ENCODE assay signal across 8 cellular contexts in the genomic region with DNA sequence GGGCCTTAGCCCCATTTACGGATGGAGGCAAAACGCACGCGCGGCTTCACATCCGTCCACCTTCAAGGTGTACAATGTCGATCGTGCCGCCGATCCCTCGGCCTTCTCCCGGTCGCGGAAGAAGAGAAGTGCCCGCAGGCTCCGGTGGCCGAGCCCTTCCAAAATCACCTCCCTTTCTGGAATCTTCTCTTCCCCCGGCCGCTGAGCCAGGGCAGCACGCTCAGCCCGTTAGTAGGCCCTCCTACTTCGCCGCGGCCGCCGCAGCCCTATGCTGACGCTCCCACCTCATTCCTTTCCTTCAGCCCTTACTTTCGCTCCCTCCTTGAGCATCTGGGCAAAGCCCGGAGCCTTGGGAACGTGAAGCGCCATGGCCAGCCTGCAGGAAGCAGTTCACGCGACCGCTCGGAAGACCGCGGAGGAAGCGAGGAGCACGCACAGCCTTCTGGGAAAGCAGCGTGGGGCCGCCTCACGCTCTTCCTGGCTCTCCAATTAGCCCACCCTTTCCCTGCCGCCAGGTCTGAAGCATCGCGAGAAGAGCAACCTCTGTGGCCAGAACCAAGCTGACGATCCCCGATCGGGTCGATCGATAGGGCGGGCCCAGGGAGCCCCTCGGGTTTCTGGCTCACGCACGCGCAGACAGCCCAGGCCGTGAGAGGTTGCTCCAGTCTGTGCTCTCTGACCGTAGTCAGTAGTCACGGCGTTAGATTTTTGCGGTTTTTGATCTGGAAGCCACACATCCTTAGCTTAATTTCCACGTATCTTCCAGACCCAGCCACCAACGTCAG. TPM values are rescaled to one million over a fixed set of nuclear protein-coding genes. Genes with fewer than 3 reads are reported as not detected.
DNase-seq lines count a peak whose midpoint lies in the region; ATAC-seq, FAIRE-seq and TF ChIP-seq lines count a peak whose summit lies in the region.

A gene with protein sequence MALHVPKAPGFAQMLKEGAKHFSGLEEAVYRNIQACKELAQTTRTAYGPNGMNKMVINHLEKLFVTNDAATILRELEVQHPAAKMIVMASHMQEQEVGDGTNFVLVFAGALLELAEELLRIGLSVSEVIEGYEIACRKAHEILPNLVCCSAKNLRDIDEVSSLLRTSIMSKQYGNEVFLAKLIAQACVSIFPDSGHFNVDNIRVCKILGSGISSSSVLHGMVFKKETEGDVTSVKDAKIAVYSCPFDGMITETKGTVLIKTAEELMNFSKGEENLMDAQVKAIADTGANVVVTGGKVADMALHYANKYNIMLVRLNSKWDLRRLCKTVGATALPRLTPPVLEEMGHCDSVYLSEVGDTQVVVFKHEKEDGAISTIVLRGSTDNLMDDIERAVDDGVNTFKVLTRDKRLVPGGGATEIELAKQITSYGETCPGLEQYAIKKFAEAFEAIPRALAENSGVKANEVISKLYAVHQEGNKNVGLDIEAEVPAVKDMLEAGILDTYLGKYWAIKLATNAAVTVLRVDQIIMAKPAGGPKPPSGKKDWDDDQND (minus strand): TSS at position 427 of the 785 bp plus-strand sequence. CDS start 58 bp downstream, at position 369.

- peaks cover 40% of the 10 kb centered on the region for H3K4me1 Mint-ChIP-seq in T-helper 2 cell treated with Interferon-gamma antibody and Interleukin-4, amounts not matched to agents 5 μg/mL and 100 μg/mL, for 36 hours (ENCODE audit: low read depth)

- no peaks in the 10 kb centered on the region for H3K27me3 Mint-ChIP-seq in T-helper 2 cell treated with Interferon-gamma antibody and Interleukin-4, amounts not matched to agents 5 μg/mL and 100 μg/mL, for 36 hours (ENCODE audit: low read depth)

- H3K27me3 ChIP-seq in ascending aorta (no peaks in the 10 kb centered on the region), right atrium auricular region (no peaks in the 10 kb centered on the region), psoas muscle (ENCODE audit: insufficient read depth in 3 of 3, low read length in 2 of 3) (no peaks in the 10 kb centered on the region)

- H3K4me1 ChIP-seq in ascending aorta (peaks cover 0 to 6% of the 10 kb centered on the region in 2 donors), right atrium auricular region (peaks cover 0 to 31% of the 10 kb centered on the region in 2 donors), psoas muscle (peaks cover 23% of the 10 kb centered on the region)

- ATAC-seq in GM18502 (IDR thresholded peaks at IDR 0.05; ENCODE audit: poor library complexity, unreplicated experiment) (peak; percentile 92), HG02970 (IDR thresholded peaks at IDR 0.05; ENCODE audit: low FRiP score, unreplicated experiment) (peak; percentile 94), psoas muscle (peak; percentile 97 to 98 (median 97))

- WGBS in psoas muscle, 3 donors = 0% methylated on average over 62 of the region's 62 CpGs

- DNase-seq in NCI-H1930 (lab: John Stamatoyannopoulos, UW) (peak; percentile 97), ascending aorta (ENCODE audit: low spot score in 2 of 2) (peak; percentile 95 to 99), right atrium auricular region (ENCODE audit: low spot score) (peak; percentile 98), psoas muscle (peak; percentile 100), urothelium cell line (ENCODE audit: low spot score) (peak; percentile 100)
- peak; percentile 99 for DNase-seq in T-helper 2 cell treated with Interferon-gamma antibody and Interleukin-4, amounts not matched to agents 5 μg/mL and 100 μg/mL, for 36 hours (ENCODE audit: low spot score)

- peak within 1 kb of the TSS; percentile 99 for H3K27ac Mint-ChIP-seq in T-helper 2 cell treated with Interferon-gamma antibody and Interleukin-4, amounts not matched to agents 5 μg/mL and 100 μg/mL, for 36 hours

- peaks cover 28% of the 10 kb centered on the region for H3K36me3 Mint-ChIP-seq in T-helper 2 cell treated with Interferon-gamma antibody and Interleukin-4, amounts not matched to agents 5 μg/mL and 100 μg/mL, for 36 hours (ENCODE audit: low read depth)

- TF ChIP-seq CTCF in ascending aorta (IDR thresholded peaks at IDR 0.05) = no peak
- no peak for TF ChIP-seq CTCF in right atrium auricular region (IDR thresholded peaks at IDR 0.05)
- TF ChIP-seq CTCF in psoas muscle (IDR thresholded peaks at IDR 0.05) = no peak

- H3K36me3 ChIP-seq in ascending aorta (peaks cover 8 to 13% of the 10 kb centered on the region in 2 donors), right atrium auricular region (peaks cover 7% of the 10 kb centered on the region), psoas muscle (ENCODE audit: insufficient read depth in 1 of 2, low read depth in 1 of 2) (peaks cover 0 to 29% of the 10 kb centered on the region in 2 donors)

- intact Hi-C loops in ascending aorta (cut with DNase I) = loop anchor here (1.0 to 2.0 kb wide), 2 partner anchors 49 to 81 kb away; a partner anchor contains a TSS
- intact Hi-C loops in psoas muscle (cut with DNase I) = loop anchor here in 1 of 2 donors (5.0 kb wide), 1 partner anchor 46 kb away; no protein-coding TSS in a partner anchor

- peak; percentile 93 for FAIRE-seq in urothelium cell line (lab: Jason Lieb, UNC)

- H3K9me3 ChIP-seq in ascending aorta = no peaks in the 10 kb centered on the region
- no peaks in the 10 kb centered on the region for H3K9me3 ChIP-seq in right atrium auricular region
- no peaks in the 10 kb centered on the region for H3K9me3 ChIP-seq in psoas muscle

- peak within 1 kb of the TSS; percentile 97 for H3K4me3 Mint-ChIP-seq in T-helper 2 cell treated with Interferon-gamma antibody and Interleukin-4, amounts not matched to agents 5 μg/mL and 100 μg/mL, for 36 hours

- no peaks in the 10 kb centered on the region for H3K9me3 Mint-ChIP-seq in T-helper 2 cell treated with Interferon-gamma antibody and Interleukin-4, amounts not matched to agents 5 μg/mL and 100 μg/mL, for 36 hours

- H3K27ac ChIP-seq in ascending aorta (peak within 1 kb of the TSS; percentile 83 to 86), right atrium auricular region (peak within 1 kb of the TSS; percentile 85 to 94), psoas muscle (peak within 1 kb of the TSS; percentile 98)

- peak within 1 kb of the TSS; percentile 71 to 73 for H3K4me3 ChIP-seq in ascending aorta
- H3K4me3 ChIP-seq in right atrium auricular region = peak within 1 kb of the TSS; percentile 62 to 95
- H3K4me3 ChIP-seq in psoas muscle = peak within 1 kb of the TSS; percentile 93

RNA-seq across cellular contexts. Expression of the gene that starts here (rescaled TPM):
- total RNA-seq in ascending aorta = 36.7 TPM
- 10 to 100 TPM; 89.5 to 91.8 TPM for total RNA-seq in right atrium auricular region
- total RNA-seq in psoas muscle = 100 to 1,000 TPM; 128 to 142 (median 138) TPM
- 100 to 1,000 TPM; 124 to 251 (median 157) TPM for polyA plus RNA-seq in psoas muscle

Comparison
In these comparisons a context has a peak if more than half of its experiments do, and no peak if none do; other contexts are left out.
1. Peak in every context shown above with its lines: DNase-seq, ATAC-seq, H3K4me3 ChIP-seq and H3K27ac ChIP-seq.